In the genomic region with DNA sequence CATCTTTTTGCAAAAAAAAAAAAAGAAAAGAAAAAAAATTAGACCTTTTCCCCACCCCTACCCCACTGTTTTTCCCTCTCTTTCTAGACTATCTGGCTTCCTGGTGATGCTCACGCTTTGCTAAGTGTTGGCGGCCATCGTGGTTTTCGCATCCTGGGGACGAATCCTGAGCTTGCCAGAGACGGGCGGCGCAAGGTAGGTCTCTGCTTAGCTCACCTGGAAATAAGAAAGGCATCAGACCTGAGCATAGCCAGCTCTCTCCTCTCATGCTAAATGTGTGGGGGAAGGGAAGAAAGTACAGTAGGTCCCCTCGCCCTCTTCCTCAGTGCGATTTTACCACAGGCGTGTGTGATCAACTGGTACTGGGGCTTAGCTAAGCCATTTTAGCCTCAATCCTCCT, we compare ENCODE assay signal across 1 cellular context.
TF ChIP-seq lines count a peak whose summit lies in the region.

No MANE protein-coding gene starts in this region.

TF ChIP-seq in WTC11, 78 proteins besides CTCF, POLR2A, EP300 and RAD21 (continued from another document):
- TF ChIP-seq, protein P1, sequence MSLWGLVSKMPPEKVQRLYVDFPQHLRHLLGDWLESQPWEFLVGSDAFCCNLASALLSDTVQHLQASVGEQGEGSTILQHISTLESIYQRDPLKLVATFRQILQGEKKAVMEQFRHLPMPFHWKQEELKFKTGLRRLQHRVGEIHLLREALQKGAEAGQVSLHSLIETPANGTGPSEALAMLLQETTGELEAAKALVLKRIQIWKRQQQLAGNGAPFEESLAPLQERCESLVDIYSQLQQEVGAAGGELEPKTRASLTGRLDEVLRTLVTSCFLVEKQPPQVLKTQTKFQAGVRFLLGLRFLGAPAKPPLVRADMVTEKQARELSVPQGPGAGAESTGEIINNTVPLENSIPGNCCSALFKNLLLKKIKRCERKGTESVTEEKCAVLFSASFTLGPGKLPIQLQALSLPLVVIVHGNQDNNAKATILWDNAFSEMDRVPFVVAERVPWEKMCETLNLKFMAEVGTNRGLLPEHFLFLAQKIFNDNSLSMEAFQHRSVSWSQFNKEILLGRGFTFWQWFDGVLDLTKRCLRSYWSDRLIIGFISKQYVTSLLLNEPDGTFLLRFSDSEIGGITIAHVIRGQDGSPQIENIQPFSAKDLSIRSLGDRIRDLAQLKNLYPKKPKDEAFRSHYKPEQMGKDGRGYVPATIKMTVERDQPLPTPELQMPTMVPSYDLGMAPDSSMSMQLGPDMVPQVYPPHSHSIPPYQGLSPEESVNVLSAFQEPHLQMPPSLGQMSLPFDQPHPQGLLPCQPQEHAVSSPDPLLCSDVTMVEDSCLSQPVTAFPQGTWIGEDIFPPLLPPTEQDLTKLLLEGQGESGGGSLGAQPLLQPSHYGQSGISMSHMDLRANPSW (CRISPR knock-in tag; conservative IDR thresholded peaks at IDR 0.05; ENCODE audit: low read depth) = no peak
- TF ChIP-seq RORB (CRISPR knock-in tag; IDR thresholded peaks at IDR 0.05) = no peak
